Comparison of ENCODE assay signal across 16 cellular contexts in genomic region chr1:224781800-224782199, GRCh38.
A peak's percentile ranks its signal among the peaks of the same experiment; 100 is the strongest.
DNase-seq lines count a peak whose midpoint lies in the region; ATAC-seq and TF ChIP-seq lines count a peak whose summit lies in the region.
"Had no signal": no experiment of that assay in that cellular context is flagged by ENCODE, and none has a peak within 500 bp of the region (broad histone marks: within the 10 kb centered on the region; RNA-seq: fewer than 3 reads in every experiment).

No MANE protein-coding gene starts in this region.

- no peaks in the 10 kb centered on the region for H3K27me3 ChIP-seq in left lung
- H3K27me3 ChIP-seq in PC-9 (ENCODE audit: insufficient read depth, low read depth), result no peaks in the 10 kb centered on the region
- no peaks in the 10 kb centered on the region for H3K27me3 ChIP-seq in neural progenitor cell
- H3K27me3 ChIP-seq: cardiac muscle cell had no signal

- H3K79me2 ChIP-seq in PC-9 (ENCODE audit: low read depth) (no peaks in the 10 kb centered on the region), neural progenitor cell (ENCODE audit: low read depth) (no peaks in the 10 kb centered on the region)

- H3K36me3 Mint-ChIP-seq in neural progenitor cell, result no peaks in the 10 kb centered on the region

- H3K27ac ChIP-seq in left lung (no peak overlapping the region), PC-9 (no peak overlapping the region), neural progenitor cell (no peak overlapping the region)
- H3K27ac ChIP-seq: cardiac muscle cell had no signal

- H3K27ac Mint-ChIP-seq in neural progenitor cell, result no peak overlapping the region
- H3K27ac Mint-ChIP-seq: activated naive CD4-positive, alpha-beta T cell treated with anti-CD3 and anti-CD28 coated beads for 36 hours; stimulated activated naive CD8-positive, alpha-beta T cell treated with anti-CD3 and anti-CD28 coated beads, Interleukin-15, Interleukin-2, amounts not matched to agents 100 ng/mL and 50 ng/mL, for 24 hours had no signal

- TF ChIP-seq CTCF in left lung (IDR thresholded peaks at IDR 0.05) (no peak), PC-9 (conservative IDR thresholded peaks at IDR 0.05) (no peak), neural progenitor cell (IDR thresholded peaks at IDR 0.05) (no peak)

- H3K9me3 ChIP-seq in left lung (no peaks in the 10 kb centered on the region), PC-9 (ENCODE audit: insufficient read depth, low read depth) (no peaks in the 10 kb centered on the region; the same call in 1 of the 2 replicates), neural progenitor cell (ENCODE audit: low read depth) (no peaks in the 10 kb centered on the region)

- H2AFZ ChIP-seq in PC-9 (no peak overlapping the region), neural progenitor cell (replicated peaks) (no peak overlapping the region)

- H3K4me2 ChIP-seq in PC-9 (no peak overlapping the region), neural progenitor cell (no peak overlapping the region)

- H3K9me2 ChIP-seq in PC-9 (ENCODE audit: insufficient read depth), result no peaks in the 10 kb centered on the region

- no peaks in the 10 kb centered on the region for H3K4me1 ChIP-seq in left lung
- H3K4me1 ChIP-seq in PC-9 (replicated peaks; ENCODE audit: insufficient read depth), result peaks cover 50% of the 10 kb centered on the region
- peaks cover 12% of the 10 kb centered on the region for H3K4me1 ChIP-seq in neural progenitor cell

- no peak overlapping the region for H3K4me3 ChIP-seq in left lung
- no peak overlapping the region for H3K4me3 ChIP-seq in PC-9
- no peak overlapping the region for H3K4me3 ChIP-seq in neural progenitor cell
- H3K4me3 ChIP-seq: cardiac muscle cell had no signal

- H3F3A ChIP-seq in PC-9 (ENCODE audit: insufficient read depth, low read depth), result no peaks in the 10 kb centered on the region; the same call in 1 of the 2 replicates
- peaks cover 15% of the 10 kb centered on the region for H3F3A ChIP-seq in neural progenitor cell (ENCODE audit: low read depth)

- no peak overlapping the region for H3K4me3 Mint-ChIP-seq in neural progenitor cell
- H3K4me3 Mint-ChIP-seq: activated naive CD4-positive, alpha-beta T cell treated with anti-CD3 and anti-CD28 coated beads for 36 hours; stimulated activated naive CD8-positive, alpha-beta T cell treated with anti-CD3 and anti-CD28 coated beads, Interleukin-15, Interleukin-2, amounts not matched to agents 100 ng/mL and 50 ng/mL, for 24 hours had no signal

- no peaks in the 10 kb centered on the region for H4K20me1 ChIP-seq in PC-9 (ENCODE audit: insufficient read depth)
- no peaks in the 10 kb centered on the region for H4K20me1 ChIP-seq in neural progenitor cell (ENCODE audit: low read depth)

- no TSS peak for BruUV-seq in PC-9 (replicated peaks; lab: Mats Ljungman, UMichigan)

- DNase-seq in left lung (no peak), PC-9 (no peak), foreskin melanocyte (no peak), neural progenitor cell (ENCODE audit: low spot score) (no peak)
- DNase-seq: activated CD8-positive, alpha-beta memory T cell treated with anti-CD3 and anti-CD28 coated beads, Interleukin-2, amount 50 U/mL, for 4 hours; activated naive CD4-positive, alpha-beta T cell treated with anti-CD3 and anti-CD28 coated beads for 36 hours; NCI-H1092; NCI-H226; occipital lobe; small intestine had no signal

- H3K9ac ChIP-seq in neural progenitor cell, result no peak overlapping the region

- H3K36me3 ChIP-seq in left lung (no peaks in the 10 kb centered on the region), PC-9 (ENCODE audit: low read depth) (no peaks in the 10 kb centered on the region), neural progenitor cell (no peaks in the 10 kb centered on the region)
- H3K36me3 ChIP-seq: cardiac muscle cell had no signal

- intact Hi-C loops in left lung (cut with DNase I), result no loop called here
- intact Hi-C loops in PC-9 (cut with micrococcal nuclease; ENCODE audit: unreplicated experiment), result no loop called here

- peaks cover 7% of the 10 kb centered on the region for H3K27me3 Mint-ChIP-seq in neural progenitor cell (ENCODE audit: insufficient read depth, low read depth)

- ATAC-seq in GM19035 (IDR thresholded peaks at IDR 0.05; ENCODE audit: unreplicated experiment) (peak; percentile 39), GM21786 (IDR thresholded peaks at IDR 0.05; ENCODE audit: unreplicated experiment) (peak; percentile 52), HG03342 (IDR thresholded peaks at IDR 0.05; ENCODE audit: unreplicated experiment) (peak; percentile 50), left lung (peak; percentile 34), HG02610 (IDR thresholded peaks at IDR 0.05; ENCODE audit: unreplicated experiment) (no peak)

- peaks cover 16% of the 10 kb centered on the region for H3K4me1 Mint-ChIP-seq in neural progenitor cell

- CTCF ChIA-PET in PC-9 (lab: Charles Lee), result no interaction called here

- H3K9me3 Mint-ChIP-seq in neural progenitor cell, result peaks cover 14% of the 10 kb centered on the region
- H3K9me3 Mint-ChIP-seq: stimulated activated naive CD8-positive, alpha-beta T cell treated with anti-CD3 and anti-CD28 coated beads, Interleukin-15, Interleukin-2, amounts not matched to agents 100 ng/mL and 50 ng/mL, for 24 hours had no signal

- POLR2A ChIA-PET in PC-9 (lab: Charles Lee; ENCODE audit: unreplicated experiment), result no interaction called here
